In the genomic region with DNA sequence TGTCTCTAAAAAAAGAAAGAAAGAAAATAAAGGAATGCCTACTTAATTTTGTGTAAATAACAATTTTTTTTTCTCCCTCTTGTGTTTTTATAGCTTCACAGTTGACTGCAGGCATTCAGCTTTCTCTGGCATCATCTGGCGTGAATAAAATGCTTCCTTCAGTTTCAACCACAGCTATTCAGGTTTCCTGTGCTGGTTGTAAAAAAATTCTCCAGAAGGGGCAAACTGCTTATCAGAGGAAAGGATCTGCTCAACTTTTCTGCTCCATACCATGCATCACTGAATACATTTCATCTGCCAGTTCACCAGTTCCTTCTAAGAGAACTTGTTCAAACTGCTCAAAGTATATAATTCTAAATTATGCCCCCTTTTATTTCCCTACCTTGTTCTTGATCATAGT, we compare ENCODE assay signal across 20 cellular contexts. TPM values are rescaled to one million over a fixed set of nuclear protein-coding genes. Genes with fewer than 3 reads are reported as not detected.
DNase-seq lines count a peak whose midpoint lies in the region; ATAC-seq and TF ChIP-seq lines count a peak whose summit lies in the region.
"Had no signal": no experiment of that assay in that cellular context is flagged by ENCODE, and none has a peak within 500 bp of the region (broad histone marks: within the 10 kb centered on the region; RNA-seq: fewer than 3 reads in every experiment).

No MANE protein-coding gene starts in this region.

- peaks cover 6% of the 10 kb centered on the region for H3K4me1 Mint-ChIP-seq in activated T-cell treated with anti-CD3 and anti-CD28 coated beads, Interleukin-2, amount 50 U/mL, for 24 hours (ENCODE audit: low read depth)
- no peaks in the 10 kb centered on the region for H3K4me1 Mint-ChIP-seq in CD8-positive, alpha-beta T cell (ENCODE audit: low read depth)
- H3K4me1 Mint-ChIP-seq: memory B cell, nephron progenitor cell had no signal

- H3K4ac ChIP-seq in mesendoderm (ENCODE audit: low read depth, low read length), result no peak overlapping the region

- no peak for ATAC-seq in CD8-positive, alpha-beta T cell
- ATAC-seq in HG02763 (IDR thresholded peaks at IDR 0.05; ENCODE audit: unreplicated experiment) (no peak), gastrocnemius medialis (no peak)
- ATAC-seq: A549 had no signal

- H3K36me3 ChIP-seq in CD8-positive, alpha-beta T cell (ENCODE audit: insufficient read depth, low read length), result peaks cover 9% of the 10 kb centered on the region
- H3K36me3 ChIP-seq in mesendoderm (ENCODE audit: control insufficient read depth, insufficient read depth, low read length) (peaks cover 4% of the 10 kb centered on the region), gastrocnemius medialis (peaks cover 0 to 53% of the 10 kb centered on the region in 2 donors)

- no peak for TF ChIP-seq CTCF in CD8-positive, alpha-beta T cell (IDR thresholded peaks at IDR 0.05)
- no peak for TF ChIP-seq CTCF in gastrocnemius medialis (IDR thresholded peaks at IDR 0.05 in 4 of 5, conservative IDR thresholded peaks at IDR 0.05 in 1 of 5)

- POLR2A ChIA-PET in CD8-positive, alpha-beta T cell (lab: Charles Lee), result no interaction called here

- H3K9ac ChIP-seq in mesendoderm (ENCODE audit: low read length), result no peak overlapping the region

- H4K5ac ChIP-seq in mesendoderm (ENCODE audit: low read length), result no peak overlapping the region

- in situ Hi-C loops in gastrocnemius medialis (cut with MboI; ENCODE audit: low sequenced_read_pairs in 4 of 4), result loop anchor here in 1 of 4 donors (10.0 kb wide), 1 partner anchor 62 kb away; the partner anchor contains the start of gene ZMYM6

- no peaks in the 10 kb centered on the region for H3K27me3 Mint-ChIP-seq in activated T-cell treated with anti-CD3 and anti-CD28 coated beads, Interleukin-2, amount 50 U/mL, for 24 hours
- H3K27me3 Mint-ChIP-seq in CD8-positive, alpha-beta T cell (ENCODE audit: low read depth), result no peaks in the 10 kb centered on the region
- H3K27me3 Mint-ChIP-seq: IgD-negative memory B cell, memory B cell had no signal

- peak overlapping the region; percentile 17 for H3K27ac Mint-ChIP-seq in activated T-cell treated with anti-CD3 and anti-CD28 coated beads, Interleukin-2, amount 50 U/mL, for 24 hours
- H3K27ac Mint-ChIP-seq in CD8-positive, alpha-beta T cell, result no peak overlapping the region
- H3K27ac Mint-ChIP-seq: activated naive CD4-positive, alpha-beta T cell treated with anti-CD3 and anti-CD28 coated beads for 36 hours; H9; IgD-negative memory B cell; memory B cell; nephron progenitor cell had no signal

- H3K4me1 ChIP-seq in CD8-positive, alpha-beta T cell (ENCODE audit: insufficient read depth, low read length), result no peaks in the 10 kb centered on the region
- H3K4me1 ChIP-seq in mesendoderm (ENCODE audit: control insufficient read depth, low read depth, low read length) (no peaks in the 10 kb centered on the region), gastrocnemius medialis (no peaks in the 10 kb centered on the region)
- H3K4me1 ChIP-seq: A549 had no signal

- H2BK5ac ChIP-seq in mesendoderm (ENCODE audit: low read length), result no peak overlapping the region

- H2BK15ac ChIP-seq in mesendoderm (replicated peaks; ENCODE audit: low read depth), result no peak overlapping the region

- TF ChIP-seq POLR2A in gastrocnemius medialis (IDR thresholded peaks at IDR 0.05), result no peak

- no peaks in the 10 kb centered on the region for H3K79me1 ChIP-seq in mesendoderm (ENCODE audit: low read length)

- DNase-seq in activated T-cell treated with anti-CD3 and anti-CD28 coated beads, Interleukin-2, amount 50 U/mL, for 24 hours, result no peak
- DNase-seq in activated T-cell treated with anti-CD3 and anti-CD28 coated beads for 4 hours (no peak), M059J (ENCODE audit: low read depth) (peak; percentile 69), dedifferentiated amniotic fluid mesenchymal stem cell (ENCODE audit: extremely low spot score) (peak; percentile 68), mesendoderm (no peak), gastrocnemius medialis (no peak)
- DNase-seq in CD8-positive, alpha-beta T cell, result no peak
- DNase-seq: activated naive CD4-positive, alpha-beta T cell treated with anti-CD3 and anti-CD28 coated beads for 36 hours; DMS153; foreskin fibroblast; H9; NCI-H1436 treated with DMSO at 0.1 percent for 48 hours; NCI-H510A; nephron progenitor cell; OCI-M1 had no signal

- H4K8ac ChIP-seq in mesendoderm (ENCODE audit: low read depth, low read length), result no peak overlapping the region

- H3K36me3 Mint-ChIP-seq in activated T-cell treated with anti-CD3 and anti-CD28 coated beads, Interleukin-2, amount 50 U/mL, for 24 hours (ENCODE audit: low read depth), result peaks cover 50% of the 10 kb centered on the region
- H3K36me3 Mint-ChIP-seq in CD8-positive, alpha-beta T cell, result peaks cover 73% of the 10 kb centered on the region

- no peaks in the 10 kb centered on the region for H3K27me3 ChIP-seq in CD8-positive, alpha-beta T cell (ENCODE audit: insufficient read depth, low read length)
- no peaks in the 10 kb centered on the region for H3K27me3 ChIP-seq in mesendoderm (ENCODE audit: insufficient read depth, low read length, poor library complexity)
- H3K27me3 ChIP-seq in gastrocnemius medialis, result no peaks in the 10 kb centered on the region

- no peak overlapping the region for H2AK5ac ChIP-seq in mesendoderm (ENCODE audit: low read length)

- no peaks in the 10 kb centered on the region for H3K9me3 ChIP-seq in CD8-positive, alpha-beta T cell (ENCODE audit: low read length)
- H3K9me3 ChIP-seq in gastrocnemius medialis, result no peaks in the 10 kb centered on the region
- H3K9me3 ChIP-seq: A549 had no signal

- H3K18ac ChIP-seq in mesendoderm (ENCODE audit: low read length), result no peak overlapping the region

- H3K27ac ChIP-seq in CD8-positive, alpha-beta T cell (ENCODE audit: low read depth, low read length), result no peak overlapping the region
- no peak overlapping the region for H3K27ac ChIP-seq in mesendoderm (ENCODE audit: low read depth, low read length)
- no peak overlapping the region for H3K27ac ChIP-seq in gastrocnemius medialis
- H3K27ac ChIP-seq: A549, VCaP had no signal

- H3K9me3 Mint-ChIP-seq in activated T-cell treated with anti-CD3 and anti-CD28 coated beads, Interleukin-2, amount 50 U/mL, for 24 hours, result no peaks in the 10 kb centered on the region
- no peaks in the 10 kb centered on the region for H3K9me3 Mint-ChIP-seq in CD8-positive, alpha-beta T cell
- H3K9me3 Mint-ChIP-seq: activated naive CD4-positive, alpha-beta T cell treated with anti-CD3 and anti-CD28 coated beads for 36 hours; H9; IgD-negative memory B cell; memory B cell; nephron progenitor cell had no signal

- CTCF ChIA-PET in CD8-positive, alpha-beta T cell (lab: Charles Lee), result no interaction called here

- WGBS in mesendoderm (ENCODE audit: extremely low coverage, insufficient coverage, low lambda C conversion rate), result no CpG with 5 or more reads among the region's 1 CpG

- no peak overlapping the region for H3K4me3 Mint-ChIP-seq in activated T-cell treated with anti-CD3 and anti-CD28 coated beads, Interleukin-2, amount 50 U/mL, for 24 hours
- no peak overlapping the region for H3K4me3 Mint-ChIP-seq in CD8-positive, alpha-beta T cell
- H3K4me3 Mint-ChIP-seq: activated naive CD4-positive, alpha-beta T cell treated with anti-CD3 and anti-CD28 coated beads for 36 hours; H9; IgD-negative memory B cell; memory B cell; nephron progenitor cell had no signal

- H3K4me3 ChIP-seq in CD8-positive, alpha-beta T cell (ENCODE audit: low read depth, low read length), result no peak overlapping the region
- no peak overlapping the region for H3K4me3 ChIP-seq in mesendoderm (ENCODE audit: low read length)
- no peak overlapping the region for H3K4me3 ChIP-seq in gastrocnemius medialis
- H3K4me3 ChIP-seq: A549 had no signal

- H3K23ac ChIP-seq in mesendoderm (ENCODE audit: low read length), result no peak overlapping the region

- no peak overlapping the region for H3K4me2 ChIP-seq in mesendoderm (ENCODE audit: low read length)
- H3K4me2 ChIP-seq: A549 had no signal

- no peaks in the 10 kb centered on the region for H3K79me2 ChIP-seq in mesendoderm (ENCODE audit: control insufficient read depth, insufficient read depth, low read length)

- no peak overlapping the region for H2BK120ac ChIP-seq in mesendoderm (ENCODE audit: low read depth, low read length)

- no peak overlapping the region for H3K56ac ChIP-seq in mesendoderm (ENCODE audit: low read length)

- intact Hi-C loops in CD8-positive, alpha-beta T cell (cut with DNase I, micrococcal nuclease), result no loop called here
- intact Hi-C loops in gastrocnemius medialis (cut with DNase I; ENCODE audit: low total_unique reads), result no loop called here

RNA-seq across cellular contexts. Expression of gene ZMYM1, which starts 18.0 kb away (rescaled TPM):
- 23.1 and 28.1 TPM in 2 replicates for total RNA-seq in M059J (2014; rRNA removed; shearing (Covaris generic))
- 1 to 10 TPM; 3.7 to 6.0 TPM for total RNA-seq in CD8-positive, alpha-beta T cell
- polyA plus RNA-seq in mesendoderm (2013, experiment 1 of 2), result 11.0 TPM
- polyA plus RNA-seq in mesendoderm (2013, experiment 2 of 2), result 11.6 TPM
- 1 to 10 TPM; 1.8 to 7.6 (median 3.6) TPM for total RNA-seq in gastrocnemius medialis

Comparison
In these comparisons a context has a peak if more than half of its experiments do, and no peak if none do; other contexts are left out.
1. DNase-seq: peak in M059J (single experiment) and dedifferentiated amniotic fluid mesenchymal stem cell (single experiment); none in activated T-cell treated with anti-CD3 and anti-CD28 coated beads, Interleukin-2, amount 50 U/mL, for 24 hours (single experiment), activated T-cell treated with anti-CD3 and anti-CD28 coated beads for 4 hours (single experiment), CD8-positive, alpha-beta T cell (0 of 7), mesendoderm (single experiment) and gastrocnemius medialis (0 of 2).